In genomic region chr11:130209128-130209932, GRCh38 we compare ENCODE assay signal across 16 cellular contexts. TPM values are rescaled to one million over a fixed set of nuclear protein-coding genes. Genes with fewer than 3 reads are reported as not detected.
A peak's percentile ranks its signal among the peaks of the same experiment; 100 is the strongest.
DNase-seq lines count a peak whose midpoint lies in the region; ATAC-seq, FAIRE-seq and TF ChIP-seq lines count a peak whose summit lies in the region.
"Had no signal": no experiment of that assay in that cellular context is flagged by ENCODE, and none has a peak within 500 bp of the region (broad histone marks: within the 10 kb centered on the region; RNA-seq: fewer than 3 reads in every experiment).

No MANE protein-coding gene starts in this region.

- ATAC-seq in stimulated activated effector memory CD8-positive, alpha-beta T cell treated with anti-CD3 and anti-CD28 coated beads, Interleukin-12 subunit alpha, Interleukin-12 subunit beta, amount 100 ng/mL, for 72 hours, result no peak

- no peak overlapping the region for H3K27ac ChIP-seq in small intestine (ENCODE audit: low read depth in 1 of 2, low read length in 1 of 2)

- H3K4me1 Mint-ChIP-seq in stimulated activated effector memory CD8-positive, alpha-beta T cell treated with anti-CD3 and anti-CD28 coated beads, Interleukin-12 subunit alpha, Interleukin-12 subunit beta, amount 100 ng/mL, for 72 hours, result no peaks in the 10 kb centered on the region
- H3K4me1 Mint-ChIP-seq: memory B cell had no signal

- H3K4me3 ChIP-seq in H7 (ENCODE audit: insufficient read depth, low read depth, low read length) (no peak overlapping the region), epithelial cell of esophagus (ENCODE audit: low read length) (no peak overlapping the region), small intestine (ENCODE audit: low read depth in 1 of 2, low read length in 2 of 2) (no peak overlapping the region)
- H3K4me3 ChIP-seq: HAP-1 had no signal

- no peaks in the 10 kb centered on the region for H3K36me3 Mint-ChIP-seq in stimulated activated effector memory CD8-positive, alpha-beta T cell treated with anti-CD3 and anti-CD28 coated beads, Interleukin-12 subunit alpha, Interleukin-12 subunit beta, amount 100 ng/mL, for 72 hours

- no peak for FAIRE-seq in small intestine (lab: Jason Lieb, UNC)

- H3K9me3 ChIP-seq in small intestine (ENCODE audit: control insufficient read depth, low read depth), result no peaks in the 10 kb centered on the region
- H3K9me3 ChIP-seq: HAP-1 had no signal

- H3K27ac Mint-ChIP-seq in stimulated activated effector memory CD8-positive, alpha-beta T cell treated with anti-CD3 and anti-CD28 coated beads, Interleukin-12 subunit alpha, Interleukin-12 subunit beta, amount 100 ng/mL, for 72 hours, result no peak overlapping the region
- H3K27ac Mint-ChIP-seq: activated T-helper 2 cell treated with anti-CD3 and anti-CD28 coated beads, Interferon-gamma antibody, Interleukin-2, Interleukin-4, amounts not matched to agents 10 μg/mL and 5 μg/mL and 100 μg/mL, durations not matched to agents 14 hours and 24 hours and 36 hours; memory B cell; nephron progenitor cell had no signal

- H3K4me3 Mint-ChIP-seq in stimulated activated effector memory CD8-positive, alpha-beta T cell treated with anti-CD3 and anti-CD28 coated beads, Interleukin-12 subunit alpha, Interleukin-12 subunit beta, amount 100 ng/mL, for 72 hours, result no peak overlapping the region
- H3K4me3 Mint-ChIP-seq: memory B cell, nephron progenitor cell had no signal

- DNase-seq in AG08396 (ENCODE audit: low spot score), result peak; percentile 5
- DNase-seq in H7, result peak; percentile 49
- peak; percentile 24 for DNase-seq in epithelial cell of esophagus (ENCODE audit: low read depth)
- DNase-seq in posterior vena cava (ENCODE audit: low spot score), result peak; percentile 74
- no peak for DNase-seq in NCI-H82 treated with DMSO at 0.1 percent for 48 hours (lab: John Stamatoyannopoulos, UW; ENCODE audit: unreplicated experiment)
- DNase-seq in small intestine, result no peak
- no peak for DNase-seq in GM19240 (ENCODE audit: insufficient read length, low spot score)
- DNase-seq in stimulated activated effector memory CD8-positive, alpha-beta T cell treated with anti-CD3 and anti-CD28 coated beads, Interleukin-12 subunit alpha, Interleukin-12 subunit beta, amount 100 ng/mL, for 72 hours (ENCODE audit: low spot score in 2 of 2), result no peak
- DNase-seq: activated CD4-positive, alpha-beta T cell treated with anti-CD3 and anti-CD28 coated beads, Interleukin-2, amount 50 U/mL, for 48 hours; effector CD4-positive, alpha-beta T cell; NCI-H1436 treated with DMSO at 0.1 percent for 48 hours; nephron progenitor cell had no signal

- no peaks in the 10 kb centered on the region; the same call in 1 of the 2 replicates for H3K36me3 ChIP-seq in H7 (replicated peaks; ENCODE audit: control insufficient read depth, insufficient read depth, low read length)
- peaks cover 4 to 17% of the 10 kb centered on the region in 2 donors for H3K36me3 ChIP-seq in small intestine (ENCODE audit: control insufficient read depth in 2 of 2, insufficient read depth in 2 of 2, low read length in 2 of 2)
- H3K36me3 ChIP-seq: HAP-1 had no signal

- intact Hi-C loops in posterior vena cava (cut with DNase I), result no loop called here

- H3K9me3 Mint-ChIP-seq in stimulated activated effector memory CD8-positive, alpha-beta T cell treated with anti-CD3 and anti-CD28 coated beads, Interleukin-12 subunit alpha, Interleukin-12 subunit beta, amount 100 ng/mL, for 72 hours, result no peaks in the 10 kb centered on the region
- H3K9me3 Mint-ChIP-seq: activated T-helper 2 cell treated with anti-CD3 and anti-CD28 coated beads, Interferon-gamma antibody, Interleukin-2, Interleukin-4, amounts not matched to agents 10 μg/mL and 5 μg/mL and 100 μg/mL, durations not matched to agents 14 hours and 24 hours and 36 hours; memory B cell; nephron progenitor cell had no signal

- 86 to 90% (median 88%) methylated on average over 52 to 53 of the region's 53 CpGs for WGBS in small intestine, 3 donors

- no peaks in the 10 kb centered on the region for H3K4me1 ChIP-seq in small intestine (ENCODE audit: control insufficient read depth in 2 of 2, insufficient read depth in 1 of 2, low read depth in 1 of 2, low read length in 1 of 2)
- H3K4me1 ChIP-seq: HAP-1 had no signal

- TF ChIP-seq CTCF in epithelial cell of esophagus (IDR thresholded peaks at IDR 0.05; ENCODE audit: insufficient read depth, low read depth, low read length, missing control alignments), result no peak

- H3K27me3 ChIP-seq in H7 (ENCODE audit: control insufficient read depth, insufficient read depth, low read length) (no peaks in the 10 kb centered on the region), small intestine (ENCODE audit: control insufficient read depth in 2 of 2, insufficient read depth in 2 of 2, low read length in 2 of 2) (no peaks in the 10 kb centered on the region)

RNA-seq across cellular contexts. Expression of gene ST14, which starts 49.7 kb away (rescaled TPM):
- 4.5 and 4.7 TPM in 2 replicates for total RNA-seq in H7 (2014; rRNA removed; shearing (Covaris generic))
- 1 to 10 TPM; 4.9 to 6.0 TPM for total RNA-seq in posterior vena cava
- polyA plus RNA-seq in small intestine, result 100 to 1,000 TPM in 2 of 3 donors, 10 to 100 TPM in 1; 97.8 to 169 (median 116) TPM
- polyA plus RNA-seq: fibroblast of lung had no signal

Comparison
In these comparisons a context has a peak if more than half of its experiments do, and no peak if none do; other contexts are left out.
1. DNase-seq: peak in AG08396 (single experiment), H7 (single experiment), epithelial cell of esophagus (single experiment) and posterior vena cava (single experiment); none in NCI-H82 treated with DMSO at 0.1 percent for 48 hours (single experiment), small intestine (single experiment), GM19240 (single experiment) and stimulated activated effector memory CD8-positive, alpha-beta T cell treated with anti-CD3 and anti-CD28 coated beads, Interleukin-12 subunit alpha, Interleukin-12 subunit beta, amount 100 ng/mL, for 72 hours (0 of 2).